Comparison of ENCODE assay signal across 15 cellular contexts in genomic region chr3:116971531-116971930, GRCh38.
A peak's percentile ranks its signal among the peaks of the same experiment; 100 is the strongest.
DNase-seq lines count a peak whose midpoint lies in the region; ATAC-seq and TF ChIP-seq lines count a peak whose summit lies in the region.
"Had no signal": no experiment of that assay in that cellular context is flagged by ENCODE, and none has a peak within 500 bp of the region (broad histone marks: within the 10 kb centered on the region; RNA-seq: fewer than 3 reads in every experiment).

No MANE protein-coding gene starts in this region.

- H2AFZ ChIP-seq in GM23338 = no peak overlapping the region
- H2AFZ ChIP-seq: GM23248 had no signal

- H3K4me3 Mint-ChIP-seq in GM23338 (no peak overlapping the region), nephron progenitor cell (no peak overlapping the region)
- H3K4me3 Mint-ChIP-seq: CD8-positive, alpha-beta memory T cell had no signal

- no peaks in the 10 kb centered on the region for H3K79me2 ChIP-seq in GM23338 (replicated peaks; ENCODE audit: insufficient read depth)

- H3K36me3 Mint-ChIP-seq in GM23338 (ENCODE audit: low read depth) (no peaks in the 10 kb centered on the region), nephron progenitor cell (ENCODE audit: low read depth) (no peaks in the 10 kb centered on the region)
- H3K36me3 Mint-ChIP-seq: CD8-positive, alpha-beta memory T cell had no signal

- no peaks in the 10 kb centered on the region for H3K36me3 ChIP-seq in GM23338 (ENCODE audit: insufficient read depth)
- H3K36me3 ChIP-seq in adrenal gland (replicated peaks in 1 of 2) = no peaks in the 10 kb centered on the region
- H3K36me3 ChIP-seq in transverse colon = no peaks in the 10 kb centered on the region
- no peaks in the 10 kb centered on the region for H3K36me3 ChIP-seq in HAP-1 (replicated peaks)
- H3K36me3 ChIP-seq: BLaER1 had no signal

- H3K27ac ChIP-seq in GM23338 (ENCODE audit: low read depth) (no peak overlapping the region), adrenal gland (peak overlapping the region in 4 of 5 donors; percentile 38 to 73 (median 58)), transverse colon (no peak overlapping the region)
- H3K27ac ChIP-seq: A549, BLaER1, GM23248 had no signal

- no peaks in the 10 kb centered on the region for H3F3A ChIP-seq in GM23338 (replicated peaks; ENCODE audit: low read depth)

- no peaks in the 10 kb centered on the region for H3K9me3 Mint-ChIP-seq in GM23338
- no peaks in the 10 kb centered on the region for H3K9me3 Mint-ChIP-seq in nephron progenitor cell

- H3K27me3 ChIP-seq in GM23338 (ENCODE audit: insufficient read depth) (no peaks in the 10 kb centered on the region), adrenal gland (no peaks in the 10 kb centered on the region), transverse colon (no peaks in the 10 kb centered on the region), HAP-1 (ENCODE audit: low read depth) (no peaks in the 10 kb centered on the region; the same call in 1 of the 2 replicates)
- H3K27me3 ChIP-seq: BLaER1 had no signal

- no peak; the same call in 1 of the 3 replicates for ATAC-seq in GM23338
- ATAC-seq: A549, GM12878 had no signal

- 25 to 34% (median 29%) methylated on average over 4 of the region's 4 CpGs for WGBS in adrenal gland, 4 donors
- 63% methylated on average over 4 of the region's 4 CpGs; no CpG with 5 or more reads in 1 of the 2 donors for WGBS in transverse colon (ENCODE audit: low coverage in 1 of 2), 2 donors

- intact Hi-C loops in adrenal gland (cut with DNase I) (no loop called here), transverse colon (cut with DNase I; ENCODE audit: low total_unique reads) (no loop called here)

- peak; percentile 17 for DNase-seq in GM23338 (ENCODE audit: low spot score)
- peak; percentile 70 for DNase-seq in SK-N-DZ (ENCODE audit: low spot score)
- DNase-seq in adrenal gland = peak; percentile 37 to 80 (median 69)
- DNase-seq in nephron progenitor cell = peak; percentile 2
- DNase-seq in transverse colon = no peak
- no peak for DNase-seq in GM19238 (ENCODE audit: insufficient read length, low spot score)
- no peak for DNase-seq in HAP-1 (ENCODE audit: low spot score in 2 of 2)
- DNase-seq: CD8-positive, alpha-beta memory T cell; DMS79; GM23248; H7; IMR-90 had no signal

- TF ChIP-seq POLR2A in adrenal gland (IDR thresholded peaks at IDR 0.05) = no peak
- no peak for TF ChIP-seq POLR2A in transverse colon (IDR thresholded peaks at IDR 0.05)

- in situ Hi-C loops in transverse colon (cut with MboI; ENCODE audit: low pct_ligation_motif_present in 1 of 4, low pct_unique_long_range_greater_than_20kb in 1 of 4, low sequenced_read_pairs in 3 of 4) = no loop called here
- in situ Hi-C loops in HAP-1 (cut with MboI; ENCODE audit: low sequenced_read_pairs) = no loop called here

- peaks cover 7% of the 10 kb centered on the region; the same call in 2 of the 3 replicates for H3K4me1 Mint-ChIP-seq in GM23338
- H3K4me1 Mint-ChIP-seq in nephron progenitor cell = no peaks in the 10 kb centered on the region
- H3K4me1 Mint-ChIP-seq: CD8-positive, alpha-beta memory T cell had no signal

- H3K4me2 ChIP-seq in GM23338 = no peak overlapping the region
- H3K4me2 ChIP-seq: A549, BLaER1 had no signal

- no peak overlapping the region for H3K4me3 ChIP-seq in GM23338
- H3K4me3 ChIP-seq in adrenal gland = peak overlapping the region in 1 of 4 donors; percentile 26
- no peak overlapping the region for H3K4me3 ChIP-seq in transverse colon
- H3K4me3 ChIP-seq in HAP-1 = no peak overlapping the region
- H3K4me3 ChIP-seq: A549, BLaER1, GM12878, GM23248 had no signal

- H3K4me1 ChIP-seq in GM23338 (ENCODE audit: insufficient read depth) (peaks cover 4% of the 10 kb centered on the region; the same call in 1 of the 2 replicates), adrenal gland (replicated peaks in 1 of 2) (peaks cover 26% of the 10 kb centered on the region in 2 donors), transverse colon (no peaks in the 10 kb centered on the region), HAP-1 (peaks cover 3% of the 10 kb centered on the region; the same call in 1 of the 2 replicates)
- H3K4me1 ChIP-seq: A549, BLaER1 had no signal

- H3K9me3 ChIP-seq in adrenal gland (replicated peaks in 1 of 3) (no peaks in the 10 kb centered on the region), transverse colon (no peaks in the 10 kb centered on the region), HAP-1 (no peaks in the 10 kb centered on the region)
- H3K9me3 ChIP-seq: A549, BLaER1 had no signal

- H4K20me1 ChIP-seq in GM23338 (replicated peaks; ENCODE audit: insufficient read depth) = no peaks in the 10 kb centered on the region
- H4K20me1 ChIP-seq: BLaER1 had no signal

- TF ChIP-seq CTCF in GM23338 (conservative IDR thresholded peaks at IDR 0.05; ENCODE audit: low read depth in 2 of 2) (no peak), adrenal gland (IDR thresholded peaks at IDR 0.05) (no peak), nephron progenitor cell (IDR thresholded peaks at IDR 0.05) (no peak), transverse colon (IDR thresholded peaks at IDR 0.05) (no peak)

- H3K9me2 ChIP-seq in GM23338 (ENCODE audit: insufficient read depth) = no peaks in the 10 kb centered on the region

- H3K27me3 Mint-ChIP-seq in GM23338 (ENCODE audit: insufficient read depth, low read depth, poor library complexity) = no peaks in the 10 kb centered on the region
- peaks cover 4% of the 10 kb centered on the region for H3K27me3 Mint-ChIP-seq in nephron progenitor cell (ENCODE audit: low read depth, poor library complexity)
- H3K27me3 Mint-ChIP-seq: CD8-positive, alpha-beta memory T cell had no signal

- H3K27ac Mint-ChIP-seq in GM23338 = no peak overlapping the region
- H3K27ac Mint-ChIP-seq in nephron progenitor cell = no peak overlapping the region
- H3K27ac Mint-ChIP-seq: CD8-positive, alpha-beta memory T cell had no signal

- no peak for TF ChIP-seq EP300 in transverse colon (IDR thresholded peaks at IDR 0.05; ENCODE audit: low read depth)

TF ChIP-seq in GM23338, 12 proteins besides CTCF, POLR2A, EP300 and RAD21:
- no peak for TF ChIP-seq REST (IDR thresholded peaks at IDR 0.05; ENCODE audit: unreplicated experiment)
- TF ChIP-seq ZNF331 (CRISPR knock-in tag; IDR thresholded peaks at IDR 0.05; ENCODE audit: low read depth) = no peak
- TF ChIP-seq STAT1 (IDR thresholded peaks at IDR 0.05; ENCODE audit: unreplicated experiment) = no peak
- TF ChIP-seq POLR2AphosphoS5 (IDR thresholded peaks at IDR 0.05; ENCODE audit: low read depth) = no peak
- no peak for TF ChIP-seq EZH2phosphoT487 (IDR thresholded peaks at IDR 0.05; ENCODE audit: unreplicated experiment)

Comparison
In these comparisons a context has a peak if more than half of its experiments do, and no peak if none do; other contexts are left out.
1. DNase-seq: peak in GM23338 (single experiment), SK-N-DZ (single experiment), adrenal gland (7 of 7) and nephron progenitor cell (single experiment); none in transverse colon (single experiment), GM19238 (single experiment) and HAP-1 (0 of 2).
2. H3K27ac ChIP-seq: peak in adrenal gland (4 of 5); none in GM23338 (single experiment) and transverse colon (0 of 4).